In the genomic region with DNA sequence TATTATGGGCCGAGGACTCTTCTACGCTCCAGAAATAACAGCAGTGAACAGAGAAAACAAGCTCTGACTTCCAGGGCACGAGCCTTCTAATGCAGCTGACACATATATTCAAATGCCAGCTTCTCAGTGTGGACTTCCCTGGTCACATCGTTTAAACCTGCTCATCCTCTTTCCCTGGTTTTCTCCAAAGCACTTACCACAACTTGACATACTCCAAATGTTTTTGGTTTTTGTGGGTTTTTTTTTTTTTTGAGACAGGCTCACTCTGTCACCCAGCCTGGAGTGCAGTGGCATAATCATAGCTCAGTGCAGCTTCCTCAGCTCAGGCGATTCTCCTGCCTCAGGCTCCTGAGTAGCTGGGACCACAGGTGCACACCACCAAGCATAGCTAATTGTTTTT, we compare ENCODE assay signal across 11 cellular contexts.
DNase-seq lines count a peak whose midpoint lies in the region; TF ChIP-seq lines count a peak whose summit lies in the region.
"Had no signal": no experiment of that assay in that cellular context is flagged by ENCODE, and none has a peak within 500 bp of the region (broad histone marks: within the 10 kb centered on the region; RNA-seq: fewer than 3 reads in every experiment).

No MANE protein-coding gene starts in this region.

- H3K27ac Mint-ChIP-seq in CD4-positive, alpha-beta memory T cell: no peak overlapping the region
- H3K27ac Mint-ChIP-seq: mesothelial cell of epicardium had no signal

- TF ChIP-seq POLR2A in sigmoid colon (IDR thresholded peaks at IDR 0.05): no peak

- no peak overlapping the region for H3K4me3 Mint-ChIP-seq in CD4-positive, alpha-beta memory T cell
- H3K4me3 Mint-ChIP-seq: mesothelial cell of epicardium had no signal

- intact Hi-C loops in sigmoid colon (cut with DNase I): no loop called here
- intact Hi-C loops in CD4-positive, alpha-beta memory T cell (cut with micrococcal nuclease): no loop called here

- H3K27me3 Mint-ChIP-seq in CD4-positive, alpha-beta memory T cell: no peaks in the 10 kb centered on the region

- POLR2A ChIA-PET in CD4-positive, alpha-beta memory T cell (lab: Charles Lee; ENCODE audit: partially characterized antibody): no interaction called here

- H3K9me3 Mint-ChIP-seq in CD4-positive, alpha-beta memory T cell: peaks cover 0 to 2% (median 0%) of the 10 kb centered on the region in 8 donors
- H3K9me3 Mint-ChIP-seq: mesothelial cell of epicardium had no signal

- CTCF ChIA-PET in CD4-positive, alpha-beta memory T cell (lab: Charles Lee; ENCODE audit: partially characterized antibody): no interaction called here

- DNase-seq in Daoy (ENCODE audit: low read depth) (peak; percentile 54), M059J (ENCODE audit: low read depth) (peak; percentile 88), cerebellar cortex (ENCODE audit: low spot score) (peak; percentile 67), sigmoid colon (peak; percentile 5), coronary artery (ENCODE audit: low spot score) (no peak), NCI-H2029 treated with DMSO at 0.1 percent for 48 hours (lab: John Stamatoyannopoulos, UW) (no peak)
- DNase-seq in CD4-positive, alpha-beta memory T cell: no peak
- DNase-seq: activated effector memory CD4-positive, alpha-beta T cell treated with anti-CD3 and anti-CD28 coated beads, Interleukin-2, amount 50 U/mL, for 16 hours; spleen had no signal

- peaks cover 0 to 73% (median 68%) of the 10 kb centered on the region in 4 donors for H3K4me1 ChIP-seq in sigmoid colon
- peaks cover 29% of the 10 kb centered on the region for H3K4me1 ChIP-seq in CD4-positive, alpha-beta memory T cell (ENCODE audit: insufficient read depth, low read length)

- no peaks in the 10 kb centered on the region for H3K27me3 ChIP-seq in sigmoid colon
- no peaks in the 10 kb centered on the region for H3K27me3 ChIP-seq in CD4-positive, alpha-beta memory T cell (ENCODE audit: insufficient read depth, low read length)
- H3K27me3 ChIP-seq: spleen had no signal

- no peak for TF ChIP-seq EP300 in sigmoid colon (IDR thresholded peaks at IDR 0.05)

- TF ChIP-seq CTCF in sigmoid colon (IDR thresholded peaks at IDR 0.05) (no peak), coronary artery (IDR thresholded peaks at IDR 0.05) (no peak)

- no peaks in the 10 kb centered on the region for H3K36me3 ChIP-seq in sigmoid colon
- H3K36me3 ChIP-seq in CD4-positive, alpha-beta memory T cell (ENCODE audit: insufficient read depth, low read length): no peaks in the 10 kb centered on the region
- H3K36me3 ChIP-seq: WERI-Rb-1 had no signal

- WGBS in sigmoid colon, 2 donors: 85 to 89% methylated on average over 5 of the region's 5 CpGs

- H3K4me3 ChIP-seq in sigmoid colon (no peak overlapping the region), coronary artery (no peak overlapping the region)
- H3K4me3 ChIP-seq in CD4-positive, alpha-beta memory T cell (ENCODE audit: low read length in 2 of 2): no peak overlapping the region
- H3K4me3 ChIP-seq: spleen had no signal

- no peaks in the 10 kb centered on the region for H3K36me3 Mint-ChIP-seq in CD4-positive, alpha-beta memory T cell
- H3K36me3 Mint-ChIP-seq: mesothelial cell of epicardium had no signal

- H3K4me1 Mint-ChIP-seq in CD4-positive, alpha-beta memory T cell: peaks cover under 1 to 21% (median 12%) of the 10 kb centered on the region in 4 donors

- peak overlapping the region in 3 of 4 donors; percentile 51 to 77 (median 69) for H3K27ac ChIP-seq in sigmoid colon
- H3K27ac ChIP-seq in CD4-positive, alpha-beta memory T cell (ENCODE audit: low read depth, low read length): no peak overlapping the region
- H3K27ac ChIP-seq in coronary artery: no peak overlapping the region

- H3K9me3 ChIP-seq in sigmoid colon: no peaks in the 10 kb centered on the region
- no peaks in the 10 kb centered on the region for H3K9me3 ChIP-seq in CD4-positive, alpha-beta memory T cell (ENCODE audit: control insufficient read depth in 1 of 2, low read length in 2 of 2)
- H3K9me3 ChIP-seq: spleen had no signal

Comparison
In these comparisons a context has a peak if more than half of its experiments do, and no peak if none do; other contexts are left out.
1. DNase-seq: peak in Daoy (single experiment), M059J (single experiment), cerebellar cortex (single experiment) and sigmoid colon (single experiment); none in CD4-positive, alpha-beta memory T cell (0 of 5), coronary artery (single experiment) and NCI-H2029 treated with DMSO at 0.1 percent for 48 hours (single experiment).
2. H3K27ac ChIP-seq: peak in sigmoid colon (3 of 4); none in CD4-positive, alpha-beta memory T cell (single experiment) and coronary artery (0 of 2).